1 cellular context compared by ENCODE assay signal in the genomic region with DNA sequence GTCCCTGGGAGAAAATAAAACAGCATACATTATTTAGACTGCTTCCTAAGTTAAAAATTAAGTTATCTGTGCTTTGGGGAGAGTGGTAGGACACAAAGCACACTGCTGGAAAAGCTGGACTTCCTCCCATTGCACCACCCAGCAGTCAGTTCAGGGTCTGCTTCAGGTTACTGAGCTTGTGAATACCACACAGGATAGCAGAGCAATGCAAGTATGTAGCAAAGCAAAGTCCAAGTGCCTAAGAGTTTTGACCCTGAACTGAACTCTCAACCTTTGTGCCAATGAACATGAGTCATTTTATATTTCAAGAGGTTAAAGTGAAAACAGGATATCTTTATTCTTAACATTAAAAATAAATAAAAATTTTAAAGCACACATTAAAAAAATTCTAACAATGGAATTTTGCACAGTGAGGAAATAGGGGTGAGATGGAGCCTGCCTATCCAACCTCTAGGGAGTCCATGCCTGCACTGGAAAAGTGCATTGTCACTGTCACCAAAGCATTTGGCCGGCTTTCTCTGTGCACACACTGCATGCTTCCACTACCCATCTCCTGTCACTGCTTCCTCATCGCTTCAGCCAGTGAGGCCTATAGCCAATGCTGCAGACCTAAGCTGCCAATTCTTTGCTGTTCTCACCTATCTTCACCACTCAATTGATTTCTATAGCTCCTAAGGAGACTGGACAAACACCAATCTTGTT.
TF ChIP-seq lines count a peak whose summit lies in the region.

No MANE protein-coding gene starts in this region.

TF ChIP-seq in HepG2, 621 proteins besides CTCF, POLR2A, EP300 and RAD21 (continued from another document and continues in another):
- TF ChIP-seq, protein P1, sequence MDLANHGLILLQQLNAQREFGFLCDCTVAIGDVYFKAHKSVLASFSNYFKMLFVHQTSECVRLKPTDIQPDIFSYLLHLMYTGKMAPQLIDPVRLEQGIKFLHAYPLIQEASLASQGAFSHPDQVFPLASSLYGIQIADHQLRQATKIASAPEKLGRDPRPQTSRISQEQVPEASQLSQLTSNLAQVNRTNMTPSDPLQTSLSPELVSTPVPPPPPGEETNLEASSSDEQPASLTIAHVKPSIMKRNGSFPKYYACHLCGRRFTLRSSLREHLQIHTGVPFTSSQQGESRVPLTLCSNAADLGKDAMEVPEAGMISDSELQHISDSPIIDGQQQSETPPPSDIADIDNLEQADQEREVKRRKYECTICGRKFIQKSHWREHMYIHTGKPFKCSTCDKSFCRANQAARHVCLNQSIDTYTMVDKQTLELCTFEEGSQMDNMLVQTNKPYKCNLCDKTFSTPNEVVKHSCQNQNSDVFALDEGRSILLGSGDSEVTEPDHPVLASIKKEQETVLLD (CRISPR knock-in tag; IDR thresholded peaks at IDR 0.05; ENCODE audit: low read depth) = no peak
- TF ChIP-seq, protein P2, sequence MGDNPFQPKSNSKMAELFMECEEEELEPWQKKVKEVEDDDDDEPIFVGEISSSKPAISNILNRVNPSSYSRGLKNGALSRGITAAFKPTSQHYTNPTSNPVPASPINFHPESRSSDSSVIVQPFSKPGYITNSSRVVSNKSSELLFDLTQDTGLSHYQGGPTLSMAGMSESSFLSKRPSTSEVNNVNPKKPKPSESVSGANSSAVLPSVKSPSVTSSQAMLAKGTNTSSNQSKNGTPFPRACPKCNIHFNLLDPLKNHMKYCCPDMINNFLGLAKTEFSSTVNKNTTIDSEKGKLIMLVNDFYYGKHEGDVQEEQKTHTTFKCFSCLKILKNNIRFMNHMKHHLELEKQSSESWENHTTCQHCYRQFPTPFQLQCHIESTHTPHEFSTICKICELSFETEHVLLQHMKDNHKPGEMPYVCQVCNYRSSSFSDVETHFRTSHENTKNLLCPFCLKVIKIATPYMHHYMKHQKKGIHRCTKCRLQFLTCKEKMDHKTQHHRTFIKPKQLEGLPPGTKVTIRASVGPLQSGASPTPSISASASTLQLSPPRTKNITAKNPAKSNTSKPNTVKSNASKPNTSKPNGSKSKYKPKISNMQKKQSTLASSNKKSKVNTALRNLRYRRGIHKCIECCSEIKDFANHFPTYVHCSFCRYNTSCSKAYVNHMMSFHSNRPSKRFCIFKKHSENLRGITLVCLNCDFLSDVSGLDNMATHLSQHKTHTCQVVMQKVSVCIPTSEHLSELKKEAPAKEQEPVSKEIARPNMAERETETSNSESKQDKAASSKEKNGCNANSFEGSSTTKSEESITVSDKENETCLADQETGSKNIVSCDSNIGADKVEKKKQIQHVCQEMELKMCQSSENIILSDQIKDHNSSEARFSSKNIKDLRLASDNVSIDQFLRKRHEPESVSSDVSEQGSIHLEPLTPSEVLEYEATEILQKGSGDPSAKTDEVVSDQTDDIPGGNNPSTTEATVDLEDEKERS (CRISPR knock-in tag; IDR thresholded peaks at IDR 0.05) = 0 out of 2 replicates have a peak, but pooled peaks have one; percentile 67
- no peak for TF ChIP-seq REL (CRISPR knock-in tag; conservative IDR thresholded peaks at IDR 0.05)
- peak; percentile 88 for TF ChIP-seq HDAC2 (CRISPR knock-in tag; IDR thresholded peaks at IDR 0.05)
- TF ChIP-seq ZNF788 (CRISPR knock-in tag; IDR thresholded peaks at IDR 0.05; ENCODE audit: borderline replicate concordance) = 0 out of 2 replicates have a peak, but pooled peaks have one; percentile 70
- TF ChIP-seq, protein P3, sequence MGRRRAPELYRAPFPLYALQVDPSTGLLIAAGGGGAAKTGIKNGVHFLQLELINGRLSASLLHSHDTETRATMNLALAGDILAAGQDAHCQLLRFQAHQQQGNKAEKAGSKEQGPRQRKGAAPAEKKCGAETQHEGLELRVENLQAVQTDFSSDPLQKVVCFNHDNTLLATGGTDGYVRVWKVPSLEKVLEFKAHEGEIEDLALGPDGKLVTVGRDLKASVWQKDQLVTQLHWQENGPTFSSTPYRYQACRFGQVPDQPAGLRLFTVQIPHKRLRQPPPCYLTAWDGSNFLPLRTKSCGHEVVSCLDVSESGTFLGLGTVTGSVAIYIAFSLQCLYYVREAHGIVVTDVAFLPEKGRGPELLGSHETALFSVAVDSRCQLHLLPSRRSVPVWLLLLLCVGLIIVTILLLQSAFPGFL (CRISPR knock-in tag; IDR thresholded peaks at IDR 0.05) = no peak
- TF ChIP-seq JUN (CRISPR knock-in tag; IDR thresholded peaks at IDR 0.05) = 0 out of 2 replicates have a peak, but pooled peaks have one; percentile 58
- TF ChIP-seq RBFOX2 (IDR thresholded peaks at IDR 0.05; ENCODE audit: low read depth, low read length) = no peak
- no peak for TF ChIP-seq ZNF546 (CRISPR knock-in tag; conservative IDR thresholded peaks at IDR 0.05)
- TF ChIP-seq, protein P4, sequence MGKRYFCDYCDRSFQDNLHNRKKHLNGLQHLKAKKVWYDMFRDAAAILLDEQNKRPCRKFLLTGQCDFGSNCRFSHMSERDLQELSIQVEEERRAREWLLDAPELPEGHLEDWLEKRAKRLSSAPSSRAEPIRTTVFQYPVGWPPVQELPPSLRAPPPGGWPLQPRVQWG (CRISPR knock-in tag; IDR thresholded peaks at IDR 0.05; ENCODE audit: borderline replicate concordance, low read depth) = no peak
- no peak for TF ChIP-seq ZNF772 (CRISPR knock-in tag; IDR thresholded peaks at IDR 0.05)
- peak; percentile 91 for TF ChIP-seq ZNF331 (CRISPR knock-in tag; IDR thresholded peaks at IDR 0.05)
- no peak for TF ChIP-seq ZFP82 (CRISPR knock-in tag; IDR thresholded peaks at IDR 0.05; ENCODE audit: borderline replicate concordance)
- TF ChIP-seq, protein P5, sequence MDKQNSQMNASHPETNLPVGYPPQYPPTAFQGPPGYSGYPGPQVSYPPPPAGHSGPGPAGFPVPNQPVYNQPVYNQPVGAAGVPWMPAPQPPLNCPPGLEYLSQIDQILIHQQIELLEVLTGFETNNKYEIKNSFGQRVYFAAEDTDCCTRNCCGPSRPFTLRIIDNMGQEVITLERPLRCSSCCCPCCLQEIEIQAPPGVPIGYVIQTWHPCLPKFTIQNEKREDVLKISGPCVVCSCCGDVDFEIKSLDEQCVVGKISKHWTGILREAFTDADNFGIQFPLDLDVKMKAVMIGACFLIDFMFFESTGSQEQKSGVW (CRISPR knock-in tag; IDR thresholded peaks at IDR 0.05; ENCODE audit: borderline replicate concordance) = no peak
- no peak for TF ChIP-seq PAX8 (CRISPR knock-in tag; IDR thresholded peaks at IDR 0.05; ENCODE audit: borderline replicate concordance)
- TF ChIP-seq, protein P6, sequence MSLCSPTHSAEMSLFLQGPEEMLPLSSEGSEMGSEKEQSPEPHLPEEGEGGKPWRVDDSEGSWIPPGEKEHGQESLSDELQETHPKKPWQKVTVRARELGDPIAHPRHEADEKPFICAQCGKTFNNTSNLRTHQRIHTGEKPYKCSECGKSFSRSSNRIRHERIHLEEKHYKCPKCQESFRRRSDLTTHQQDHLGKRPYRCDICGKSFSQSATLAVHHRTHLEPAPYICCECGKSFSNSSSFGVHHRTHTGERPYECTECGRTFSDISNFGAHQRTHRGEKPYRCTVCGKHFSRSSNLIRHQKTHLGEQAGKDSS (CRISPR knock-in tag; IDR thresholded peaks at IDR 0.05; ENCODE audit: borderline replicate concordance, low read depth) = peak; percentile 29; the same call in 1 of the 2 replicates
- TF ChIP-seq ZBTB7A (CRISPR knock-in tag; IDR thresholded peaks at IDR 0.05) = no peak
- TF ChIP-seq TEAD2 (CRISPR knock-in tag; IDR thresholded peaks at IDR 0.05) = no peak
- TF ChIP-seq ZKSCAN8 (CRISPR knock-in tag; IDR thresholded peaks at IDR 0.05; ENCODE audit: borderline replicate concordance) = peak; percentile 69; the same call in 1 of the 2 replicates
- TF ChIP-seq, protein P7, sequence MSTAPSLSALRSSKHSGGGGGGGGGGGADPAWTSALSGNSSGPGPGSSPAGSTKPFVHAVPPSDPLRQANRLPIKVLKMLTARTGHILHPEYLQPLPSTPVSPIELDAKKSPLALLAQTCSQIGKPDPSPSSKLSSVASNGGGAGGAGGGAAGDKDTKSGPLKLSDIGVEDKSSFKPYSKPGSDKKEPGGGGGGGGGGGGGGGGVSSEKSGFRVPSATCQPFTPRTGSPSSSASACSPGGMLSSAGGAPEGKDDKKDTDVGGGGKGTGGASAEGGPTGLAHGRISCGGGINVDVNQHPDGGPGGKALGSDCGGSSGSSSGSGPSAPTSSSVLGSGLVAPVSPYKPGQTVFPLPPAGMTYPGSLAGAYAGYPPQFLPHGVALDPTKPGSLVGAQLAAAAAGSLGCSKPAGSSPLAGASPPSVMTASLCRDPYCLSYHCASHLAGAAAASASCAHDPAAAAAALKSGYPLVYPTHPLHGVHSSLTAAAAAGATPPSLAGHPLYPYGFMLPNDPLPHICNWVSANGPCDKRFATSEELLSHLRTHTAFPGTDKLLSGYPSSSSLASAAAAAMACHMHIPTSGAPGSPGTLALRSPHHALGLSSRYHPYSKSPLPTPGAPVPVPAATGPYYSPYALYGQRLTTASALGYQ (CRISPR knock-in tag; IDR thresholded peaks at IDR 0.05) = peak; percentile 46; the same call in 1 of the 2 replicates
- TF ChIP-seq MEIS1 (CRISPR knock-in tag; IDR thresholded peaks at IDR 0.05; ENCODE audit: borderline replicate concordance) = no peak; the same call in 1 of the 2 replicates
- TF ChIP-seq HDAC6 (IDR thresholded peaks at IDR 0.05; ENCODE audit: low read depth, low read length) = no peak
- TF ChIP-seq KDM5B (CRISPR knock-in tag; IDR thresholded peaks at IDR 0.05; ENCODE audit: borderline replicate concordance) = no peak
- TF ChIP-seq, protein P8, sequence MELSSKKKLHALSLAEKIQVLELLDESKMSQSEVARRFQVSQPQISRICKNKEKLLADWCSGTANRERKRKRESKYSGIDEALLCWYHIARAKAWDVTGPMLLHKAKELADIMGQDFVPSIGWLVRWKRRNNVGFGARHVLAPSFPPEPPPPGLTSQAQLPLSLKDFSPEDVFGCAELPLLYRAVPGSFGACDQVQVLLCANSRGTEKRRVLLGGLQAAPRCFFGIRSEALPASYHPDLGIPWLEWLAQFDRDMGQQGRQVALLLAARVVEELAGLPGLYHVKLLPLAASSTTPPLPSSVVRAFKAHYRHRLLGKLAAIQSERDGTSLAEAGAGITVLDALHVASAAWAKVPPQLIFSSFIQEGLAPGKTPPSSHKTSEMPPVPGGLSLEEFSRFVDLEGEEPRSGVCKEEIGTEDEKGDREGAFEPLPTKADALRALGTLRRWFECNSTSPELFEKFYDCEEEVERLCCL (CRISPR knock-in tag; IDR thresholded peaks at IDR 0.05; ENCODE audit: borderline replicate concordance) = no peak
- TF ChIP-seq, protein P9, sequence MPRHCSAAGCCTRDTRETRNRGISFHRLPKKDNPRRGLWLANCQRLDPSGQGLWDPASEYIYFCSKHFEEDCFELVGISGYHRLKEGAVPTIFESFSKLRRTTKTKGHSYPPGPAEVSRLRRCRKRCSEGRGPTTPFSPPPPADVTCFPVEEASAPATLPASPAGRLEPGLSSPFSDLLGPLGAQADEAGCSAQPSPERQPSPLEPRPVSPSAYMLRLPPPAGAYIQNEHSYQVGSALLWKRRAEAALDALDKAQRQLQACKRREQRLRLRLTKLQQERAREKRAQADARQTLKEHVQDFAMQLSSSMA (CRISPR knock-in tag; IDR thresholded peaks at IDR 0.05) = no peak
- peak; percentile 99 for TF ChIP-seq NCOR1 (IDR thresholded peaks at IDR 0.05; ENCODE audit: borderline replicate concordance, low read length)
- TF ChIP-seq, protein P10, sequence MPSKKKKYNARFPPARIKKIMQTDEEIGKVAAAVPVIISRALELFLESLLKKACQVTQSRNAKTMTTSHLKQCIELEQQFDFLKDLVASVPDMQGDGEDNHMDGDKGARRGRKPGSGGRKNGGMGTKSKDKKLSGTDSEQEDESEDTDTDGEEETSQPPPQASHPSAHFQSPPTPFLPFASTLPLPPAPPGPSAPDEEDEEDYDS (CRISPR knock-in tag; IDR thresholded peaks at IDR 0.05) = no peak
- TF ChIP-seq KLF13 (CRISPR knock-in tag; IDR thresholded peaks at IDR 0.05) = no peak
- no peak for TF ChIP-seq WIZ (CRISPR knock-in tag; IDR thresholded peaks at IDR 0.05)
- no peak for TF ChIP-seq MLLT10 (CRISPR knock-in tag; IDR thresholded peaks at IDR 0.05)
- TF ChIP-seq, protein P11, sequence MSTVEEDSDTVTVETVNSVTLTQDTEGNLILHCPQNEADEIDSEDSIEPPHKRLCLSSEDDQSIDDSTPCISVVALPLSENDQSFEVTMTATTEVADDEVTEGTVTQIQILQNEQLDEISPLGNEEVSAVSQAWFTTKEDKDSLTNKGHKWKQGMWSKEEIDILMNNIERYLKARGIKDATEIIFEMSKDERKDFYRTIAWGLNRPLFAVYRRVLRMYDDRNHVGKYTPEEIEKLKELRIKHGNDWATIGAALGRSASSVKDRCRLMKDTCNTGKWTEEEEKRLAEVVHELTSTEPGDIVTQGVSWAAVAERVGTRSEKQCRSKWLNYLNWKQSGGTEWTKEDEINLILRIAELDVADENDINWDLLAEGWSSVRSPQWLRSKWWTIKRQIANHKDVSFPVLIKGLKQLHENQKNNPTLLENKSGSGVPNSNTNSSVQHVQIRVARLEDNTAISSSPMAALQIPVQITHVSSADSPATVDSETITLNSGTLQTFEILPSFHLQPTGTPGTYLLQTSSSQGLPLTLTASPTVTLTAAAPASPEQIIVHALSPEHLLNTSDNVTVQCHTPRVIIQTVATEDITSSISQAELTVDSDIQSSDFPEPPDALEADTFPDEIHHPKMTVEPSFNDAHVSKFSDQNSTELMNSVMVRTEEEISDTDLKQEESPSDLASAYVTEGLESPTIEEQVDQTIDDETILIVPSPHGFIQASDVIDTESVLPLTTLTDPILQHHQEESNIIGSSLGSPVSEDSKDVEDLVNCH (CRISPR knock-in tag; IDR thresholded peaks at IDR 0.05) = no peak
- no peak for TF ChIP-seq BORCS8-MEF2B (CRISPR knock-in tag; IDR thresholded peaks at IDR 0.05)
- TF ChIP-seq ZNF615 (CRISPR knock-in tag; IDR thresholded peaks at IDR 0.05; ENCODE audit: borderline replicate concordance) = no peak
- no peak for TF ChIP-seq ZNF367 (CRISPR knock-in tag; IDR thresholded peaks at IDR 0.05; ENCODE audit: borderline replicate concordance)
- 0 out of 2 replicates have a peak, but pooled peaks have one; percentile 48 for TF ChIP-seq BRCA1 (CRISPR knock-in tag; IDR thresholded peaks at IDR 0.05)
- TF ChIP-seq ZEB1 (IDR thresholded peaks at IDR 0.05; ENCODE audit: insufficient replicate concordance, low read depth) = no peak
- TF ChIP-seq ATF7-NPFF (CRISPR knock-in tag; IDR thresholded peaks at IDR 0.05; ENCODE audit: low read depth) = no peak
- TF ChIP-seq PCBP2 (optimal IDR thresholded peaks at IDR 0.05; ENCODE audit: low read depth, low read length, poor library complexity, severe bottlenecking) = no peak
- TF ChIP-seq, protein P12, sequence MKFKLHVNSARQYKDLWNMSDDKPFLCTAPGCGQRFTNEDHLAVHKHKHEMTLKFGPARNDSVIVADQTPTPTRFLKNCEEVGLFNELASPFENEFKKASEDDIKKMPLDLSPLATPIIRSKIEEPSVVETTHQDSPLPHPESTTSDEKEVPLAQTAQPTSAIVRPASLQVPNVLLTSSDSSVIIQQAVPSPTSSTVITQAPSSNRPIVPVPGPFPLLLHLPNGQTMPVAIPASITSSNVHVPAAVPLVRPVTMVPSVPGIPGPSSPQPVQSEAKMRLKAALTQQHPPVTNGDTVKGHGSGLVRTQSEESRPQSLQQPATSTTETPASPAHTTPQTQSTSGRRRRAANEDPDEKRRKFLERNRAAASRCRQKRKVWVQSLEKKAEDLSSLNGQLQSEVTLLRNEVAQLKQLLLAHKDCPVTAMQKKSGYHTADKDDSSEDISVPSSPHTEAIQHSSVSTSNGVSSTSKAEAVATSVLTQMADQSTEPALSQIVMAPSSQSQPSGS (CRISPR knock-in tag; IDR thresholded peaks at IDR 0.05) = peak; percentile 88
- no peak for TF ChIP-seq TCF7L2 (IDR thresholded peaks at IDR 0.05; ENCODE audit: low read depth, low read length)
- no peak for TF ChIP-seq RBM39 (IDR thresholded peaks at IDR 0.05; ENCODE audit: low read depth, low read length, poor library complexity, severe bottlenecking)
- no peak for TF ChIP-seq ZNF709 (CRISPR knock-in tag; IDR thresholded peaks at IDR 0.05)
- TF ChIP-seq HHEX (CRISPR knock-in tag; IDR thresholded peaks at IDR 0.05) = 0 out of 2 replicates have a peak, but pooled peaks have one; percentile 23
- TF ChIP-seq ZNF614 (CRISPR knock-in tag; IDR thresholded peaks at IDR 0.05; ENCODE audit: borderline replicate concordance) = peak; percentile 73; the same call in 1 of the 2 replicates
- TF ChIP-seq BRD4 (CRISPR knock-in tag; IDR thresholded peaks at IDR 0.05) = no peak
- TF ChIP-seq KLF6 (CRISPR knock-in tag; IDR thresholded peaks at IDR 0.05) = no peak; the same call in none of the 2 replicates
